In genomic region chr4:16052939-16053338, GRCh38 we compare ENCODE assay signal across 29 cellular contexts. TPM values are rescaled to one million over a fixed set of nuclear protein-coding genes. Genes with fewer than 3 reads are reported as not detected.
"Had no signal": no experiment of that assay in that cellular context is flagged by ENCODE, and none has a peak within 500 bp of the region (broad histone marks: within the 10 kb centered on the region; RNA-seq: fewer than 3 reads in every experiment).

No MANE protein-coding gene starts in this region.

- ATAC-seq: activated naive CD4-positive, alpha-beta T cell treated with anti-CD3 and anti-CD28 coated beads, Interleukin-2, amount 50 U/mL, for 72 hours; activated naive CD8-positive, alpha-beta T cell treated with anti-CD3 and anti-CD28 coated beads, Interleukin-2, amount 50 U/mL, for 24 hours; activated T-cell treated with anti-CD3 and anti-CD28 coated beads, Interleukin-2, amount 50 U/mL, for 4 hours; activated T-cell treated with anti-CD3 and anti-CD28 coated beads, Interleukin-2, amount 50 U/mL, for 72 hours; activated T-helper 17 cell treated with anti-CD3 and anti-CD28 coated beads, Interleukin-2, amount 50 U/mL, for 72 hours had no signal

- H3K27me3 ChIP-seq: ascending aorta, breast epithelium, cardiac muscle cell had no signal

- H3K9me3 ChIP-seq: adrenal gland, ascending aorta, breast epithelium had no signal

- H3K27ac ChIP-seq: adrenal gland, brain microvascular endothelial cell, breast epithelium, cardiac muscle cell had no signal

- H3K36me3 ChIP-seq: adrenal gland, ascending aorta, brain microvascular endothelial cell, breast epithelium, cardiac muscle cell had no signal

- DNase-seq: activated effector memory CD4-positive, alpha-beta T cell treated with anti-CD3 and anti-CD28 coated beads, Interleukin-2, amount 50 U/mL, for 16 hours; activated effector memory CD4-positive, alpha-beta T cell treated with Interleukin-2 at 50 U/mL for 16 hours; activated gamma-delta T cell; activated gamma-delta T cell treated with Interleukin-2 at 50 U/mL for 16 hours; activated naive CD4-positive, alpha-beta T cell; activated naive CD4-positive, alpha-beta T cell treated with anti-CD3 and anti-CD28 coated beads for 36 hours; activated naive CD4-positive, alpha-beta T cell treated with anti-CD3 and anti-CD28 coated beads, Interleukin-2, amount 10 ng/mL, durations not matched to agents 7 days and 5 days; activated naive CD4-positive, alpha-beta T cell treated with anti-CD3 and anti-CD28 coated beads, Interleukin-2, amount 50 U/mL, for 16 hours; activated naive CD4-positive, alpha-beta T cell treated with Interleukin-2 at 50 U/mL for 16 hours; activated naive CD8-positive, alpha-beta T cell treated with anti-CD3 and anti-CD28 coated beads for 36 hours; activated naive CD8-positive, alpha-beta T cell treated with anti-CD3 and anti-CD28 coated beads, Interleukin-2, amount 10 ng/mL, durations not matched to agents 7 days and 5 days; activated naive CD8-positive, alpha-beta T cell treated with anti-CD3 and anti-CD28 coated beads, Interleukin-2, amount 50 U/mL, for 24 hours; activated T-cell treated with anti-CD3 and anti-CD28 coated beads, Interleukin-2, amount 50 U/mL, for 24 hours; activated T-cell treated with anti-CD3 and anti-CD28 coated beads, Interleukin-2, amount 50 U/mL, for 4 hours; activated T-cell treated with anti-CD3 and anti-CD28 coated beads, Interleukin-2, amount 50 U/mL, for 48 hours; activated T-cell treated with anti-CD3 and anti-CD28 coated beads, Interleukin-2, amount 50 U/mL, for 72 hours; adrenal gland; amniotic stem cell; aorta; brain microvascular endothelial cell; caudate nucleus; central memory CD4-positive, alpha-beta T cell; cerebellar nuclear complex had no signal

- H3K4me1 ChIP-seq: breast epithelium had no signal

- H3K4me3 ChIP-seq: adrenal gland, ascending aorta, breast epithelium, cardiac muscle cell had no signal

RNA-seq across cellular contexts. Expression of gene PROM1, which starts 30.9 kb away (rescaled TPM):
- total RNA-seq: activated naive CD8-positive, alpha-beta T cell treated with anti-CD3 and anti-CD28 coated beads, Interleukin-2, amount 10 ng/mL, durations not matched to agents 7 days and 5 days; activated T-helper 1 cell treated with anti-CD3 and anti-CD28 coated beads, Interleukin-12 subunit alpha, Interleukin-12 subunit beta, Interleukin-2, Interleukin-4 antibody, amounts not matched to agents 30 ng/mL and 10 ng/mL and 1 ng/mL, durations not matched to agents 14 hours and 24 hours and 36 hours had no signal
